1 cellular context compared by ENCODE assay signal in genomic region chr1:222794656-222795474, GRCh38.
TF ChIP-seq lines count a peak whose summit lies in the region.

No MANE protein-coding gene starts in this region.

TF ChIP-seq in K562, 482 proteins besides CTCF, POLR2A, EP300 and RAD21:
- TF ChIP-seq ESRRA (IDR thresholded peaks at IDR 0.05; ENCODE audit: borderline replicate concordance, low read depth) (no peak), FIP1L1 (IDR thresholded peaks at IDR 0.05; ENCODE audit: low read depth, low read length, poor library complexity, severe bottlenecking) (no peak), ETV6 (IDR thresholded peaks at IDR 0.05; ENCODE audit: borderline replicate concordance in 1 of 2, low read depth in 2 of 2, low read length in 1 of 2) (no peak), ETV6 (CRISPR knock-in tag; IDR thresholded peaks at IDR 0.05; ENCODE audit: borderline replicate concordance) (no peak), SMAD4 (CRISPR knock-in tag; conservative IDR thresholded peaks at IDR 0.05) (no peak), MLX (CRISPR knock-in tag; conservative IDR thresholded peaks at IDR 0.05) (no peak), ZNF561 (CRISPR knock-in tag; conservative IDR thresholded peaks at IDR 0.05) (no peak), MEF2D (tag; conservative IDR thresholded peaks at IDR 0.05; ENCODE audit: low read depth) (no peak)
